Comparison of ENCODE assay signal across 16 cellular contexts in genomic region chr5:139377226-139377625, GRCh38. TPM values are rescaled to one million over a fixed set of nuclear protein-coding genes. Genes with fewer than 3 reads are reported as not detected.
DNase-seq lines count a peak whose midpoint lies in the region; ATAC-seq and TF ChIP-seq lines count a peak whose summit lies in the region.
"Had no signal": no experiment of that assay in that cellular context is flagged by ENCODE, and none has a peak within 500 bp of the region (broad histone marks: within the 10 kb centered on the region; RNA-seq: fewer than 3 reads in every experiment).

No MANE protein-coding gene starts in this region.

- peaks cover 2% of the 10 kb centered on the region for H3K4me1 Mint-ChIP-seq in activated naive CD8-positive, alpha-beta T cell treated with anti-CD3 and anti-CD28 coated beads, Interleukin-2, amount 50 U/mL, for 24 hours
- peaks cover under 1% of the 10 kb centered on the region for H3K4me1 Mint-ChIP-seq in activated naive CD8-positive, alpha-beta T cell treated with anti-CD3 and anti-CD28 coated beads for 36 hours
- no peaks in the 10 kb centered on the region for H3K4me1 Mint-ChIP-seq in central memory CD8-positive, alpha-beta T cell

- no peak for TF ChIP-seq EP300 in ovary (IDR thresholded peaks at IDR 0.05)

- TF ChIP-seq POLR2A in ovary (IDR thresholded peaks at IDR 0.05) = no peak

- H3K27ac ChIP-seq in ovary = no peak overlapping the region
- H3K27ac ChIP-seq: C4-2B, HL-60 had no signal

- no peaks in the 10 kb centered on the region for H3K27me3 Mint-ChIP-seq in activated naive CD8-positive, alpha-beta T cell treated with anti-CD3 and anti-CD28 coated beads, Interleukin-2, amount 50 U/mL, for 24 hours
- H3K27me3 Mint-ChIP-seq in activated naive CD8-positive, alpha-beta T cell treated with anti-CD3 and anti-CD28 coated beads for 36 hours = no peaks in the 10 kb centered on the region
- no peaks in the 10 kb centered on the region for H3K27me3 Mint-ChIP-seq in central memory CD8-positive, alpha-beta T cell

- H3K4me3 Mint-ChIP-seq in activated naive CD8-positive, alpha-beta T cell treated with anti-CD3 and anti-CD28 coated beads, Interleukin-2, amount 50 U/mL, for 24 hours = no peak overlapping the region
- H3K4me3 Mint-ChIP-seq in activated naive CD8-positive, alpha-beta T cell treated with anti-CD3 and anti-CD28 coated beads for 36 hours = no peak overlapping the region
- H3K4me3 Mint-ChIP-seq in central memory CD8-positive, alpha-beta T cell = no peak overlapping the region

- 86 to 90% (median 87%) methylated on average over 3 of the region's 3 CpGs for WGBS in ovary, 3 donors

- intact Hi-C loops in ovary (cut with DNase I) = no loop called here

- peak; percentile 2 for ATAC-seq in activated naive CD8-positive, alpha-beta T cell treated with anti-CD3 and anti-CD28 coated beads, Interleukin-2, amount 50 U/mL, for 24 hours
- no peak for ATAC-seq in central memory CD8-positive, alpha-beta T cell (replicated peaks; ENCODE audit: extremely low read depth, poor library complexity, severe bottlenecking)
- no peak for ATAC-seq in GM18517 (IDR thresholded peaks at IDR 0.05; ENCODE audit: unreplicated experiment)
- no peak for ATAC-seq in HG03520 (IDR thresholded peaks at IDR 0.05; ENCODE audit: unreplicated experiment)
- no peak for ATAC-seq in HG03460 (IDR thresholded peaks at IDR 0.05; ENCODE audit: unreplicated experiment)
- ATAC-seq: HCT116, PC-3, Right ventricle myocardium inferior had no signal

- no peaks in the 10 kb centered on the region for H3K27me3 ChIP-seq in ovary

- no peaks in the 10 kb centered on the region for H3K9me3 ChIP-seq in ovary

- no peaks in the 10 kb centered on the region for H3K36me3 Mint-ChIP-seq in activated naive CD8-positive, alpha-beta T cell treated with anti-CD3 and anti-CD28 coated beads, Interleukin-2, amount 50 U/mL, for 24 hours (ENCODE audit: low read depth)
- H3K36me3 Mint-ChIP-seq in activated naive CD8-positive, alpha-beta T cell treated with anti-CD3 and anti-CD28 coated beads for 36 hours = no peaks in the 10 kb centered on the region
- peaks cover 11% of the 10 kb centered on the region for H3K36me3 Mint-ChIP-seq in central memory CD8-positive, alpha-beta T cell (ENCODE audit: insufficient read depth)

- no peaks in the 10 kb centered on the region for H3K9me3 Mint-ChIP-seq in activated naive CD8-positive, alpha-beta T cell treated with anti-CD3 and anti-CD28 coated beads, Interleukin-2, amount 50 U/mL, for 24 hours
- H3K9me3 Mint-ChIP-seq in activated naive CD8-positive, alpha-beta T cell treated with anti-CD3 and anti-CD28 coated beads for 36 hours = no peaks in the 10 kb centered on the region
- no peaks in the 10 kb centered on the region for H3K9me3 Mint-ChIP-seq in central memory CD8-positive, alpha-beta T cell

- H3K4me3 ChIP-seq in ovary = no peak overlapping the region

- DNase-seq in activated naive CD8-positive, alpha-beta T cell treated with anti-CD3 and anti-CD28 coated beads, Interleukin-2, amount 50 U/mL, for 24 hours = no peak
- DNase-seq in activated naive CD8-positive, alpha-beta T cell treated with anti-CD3 and anti-CD28 coated beads for 36 hours = no peak
- DNase-seq in central memory CD8-positive, alpha-beta T cell (ENCODE audit: low spot score in 2 of 2) = no peak
- DNase-seq in ovary (peak in 3 of 5 donors; percentile 7 to 16 (median 8)), NCI-H1105 (lab: John Stamatoyannopoulos, UW) (no peak)
- DNase-seq: NCI-H1048, NCI-H1694, NCI-H69, PC-3 had no signal

- no peaks in the 10 kb centered on the region for H3K36me3 ChIP-seq in ovary

- no peak overlapping the region for H3K27ac Mint-ChIP-seq in activated naive CD8-positive, alpha-beta T cell treated with anti-CD3 and anti-CD28 coated beads, Interleukin-2, amount 50 U/mL, for 24 hours
- H3K27ac Mint-ChIP-seq in activated naive CD8-positive, alpha-beta T cell treated with anti-CD3 and anti-CD28 coated beads for 36 hours = no peak overlapping the region
- peak overlapping the region; percentile 49 for H3K27ac Mint-ChIP-seq in central memory CD8-positive, alpha-beta T cell (ENCODE audit: low read depth)

- H3K4me1 ChIP-seq in ovary (ENCODE audit: insufficient read depth) = peaks cover 3% of the 10 kb centered on the region

- no peak for TF ChIP-seq CTCF in ovary (IDR thresholded peaks at IDR 0.05)

RNA-seq across cellular contexts. Expression of gene SLC23A1, which starts 5.9 kb away (rescaled TPM):
- not detected for total RNA-seq in activated naive CD8-positive, alpha-beta T cell treated with anti-CD3 and anti-CD28 coated beads for 36 hours
- 10 to 100 TPM in 1 of 7 donors, 1 to 10 TPM in 3, under 1 TPM in 1, not detected in 2; 0.10 to 14.5 (median 1.2) TPM for total RNA-seq in ovary
- polyA plus RNA-seq in ovary = under 1 TPM in 1 of 2 donors, not detected in 1; 0.05 TPM
- total RNA-seq: PC-3, Right ventricle myocardium inferior had no signal

RNA-seq across cellular contexts. Expression of gene MZB1, which starts 12.5 kb away (rescaled TPM):
- total RNA-seq in activated naive CD8-positive, alpha-beta T cell treated with anti-CD3 and anti-CD28 coated beads for 36 hours = 10 to 100 TPM; 10.4 to 10.6 TPM
- 1 to 10 TPM in 3 of 7 donors, under 1 TPM in 3, not detected in 1; 0.50 to 1.8 (median 1.2) TPM for total RNA-seq in ovary
- polyA plus RNA-seq in ovary = 1 to 10 TPM in 1 of 2 donors, under 1 TPM in 1; 0.91 to 1.7 TPM

RNA-seq across cellular contexts. Expression of gene PROB1, which starts 17.7 kb away (rescaled TPM):
- total RNA-seq in activated naive CD8-positive, alpha-beta T cell treated with anti-CD3 and anti-CD28 coated beads for 36 hours = 1 to 10 TPM; 5.5 to 6.2 TPM
- total RNA-seq in ovary = 1 to 10 TPM in 4 of 7 donors, under 1 TPM in 3; 0.60 to 2.0 (median 1.0) TPM
- polyA plus RNA-seq in ovary = 1 to 10 TPM in 1 of 2 donors, under 1 TPM in 1; 0.65 to 1.0 TPM

RNA-seq across cellular contexts. Expression of gene SPATA24, which starts 26.7 kb away (rescaled TPM):
- 1 to 10 TPM; 2.2 to 4.0 TPM for total RNA-seq in activated naive CD8-positive, alpha-beta T cell treated with anti-CD3 and anti-CD28 coated beads for 36 hours
- total RNA-seq in ovary = 1 to 10 TPM; 2.1 to 4.7 (median 3.3) TPM
- polyA plus RNA-seq in ovary = 1 to 10 TPM; 6.5 to 6.7 TPM

RNA-seq across cellular contexts. Expression of gene PAIP2, which starts 35.6 kb away (rescaled TPM):
- 10 to 100 TPM; 91.7 to 94.0 TPM for total RNA-seq in activated naive CD8-positive, alpha-beta T cell treated with anti-CD3 and anti-CD28 coated beads for 36 hours
- total RNA-seq in ovary = 100 to 1,000 TPM in 4 of 7 donors, 10 to 100 TPM in 3; 68.4 to 113 (median 100) TPM
- polyA plus RNA-seq in ovary = 100 to 1,000 TPM; 111 to 142 TPM

Comparison
In these comparisons a context has a peak if more than half of its experiments do, and no peak if none do; other contexts are left out.
1. DNase-seq: peak in ovary (3 of 5); none in activated naive CD8-positive, alpha-beta T cell treated with anti-CD3 and anti-CD28 coated beads, Interleukin-2, amount 50 U/mL, for 24 hours (single experiment), activated naive CD8-positive, alpha-beta T cell treated with anti-CD3 and anti-CD28 coated beads for 36 hours (single experiment), central memory CD8-positive, alpha-beta T cell (0 of 2) and NCI-H1105 (single experiment).
2. RNA of gene MZB1, which starts 12.5 kb away (total RNA-seq): 10.4 to 10.6 TPM in activated naive CD8-positive, alpha-beta T cell treated with anti-CD3 and anti-CD28 coated beads for 36 hours; 0.50 to 1.8 TPM in ovary; every median in the first group is over 4 times any median in the second.